8 cellular contexts compared by ENCODE assay signal in genomic region chr2:218034497-218035213, GRCh38. TPM values are rescaled to one million over a fixed set of nuclear protein-coding genes. Genes with fewer than 3 reads are reported as not detected.
DNase-seq lines count a peak whose midpoint lies in the region; ATAC-seq, FAIRE-seq and TF ChIP-seq lines count a peak whose summit lies in the region.
"Not testable (repeated sequence)": the region's sequence is repeated elsewhere in the genome, so short reads cannot be mapped to it uniquely, and the experiment has no call there.

No MANE protein-coding gene starts in this region.

- H3K36me3 Mint-ChIP-seq in central memory CD8-positive, alpha-beta T cell (ENCODE audit: insufficient read depth): not testable (repeated sequence)

- FAIRE-seq in keratinocyte (lab: Jason Lieb, UNC): peak; percentile 87

- ATAC-seq in GM19043 (IDR thresholded peaks at IDR 0.05; ENCODE audit: low read depth, unreplicated experiment) (peak; percentile 76), HG03175 (IDR thresholded peaks at IDR 0.05; ENCODE audit: unreplicated experiment) (peak; percentile 83)
- ATAC-seq in central memory CD8-positive, alpha-beta T cell (replicated peaks; ENCODE audit: extremely low read depth, poor library complexity, severe bottlenecking): peak; percentile 78

- H3K36me3 ChIP-seq in keratinocyte (ENCODE audit: control insufficient read depth in 2 of 2, extremely low read depth in 1 of 2, insufficient read depth in 2 of 2, low read length in 2 of 2): not testable (repeated sequence)

- peak overlapping the region; percentile 44 for H3K4me3 Mint-ChIP-seq in central memory CD8-positive, alpha-beta T cell

- DNase-seq in AG10803 (ENCODE audit: low read depth) (peak; percentile 44), NCI-H345 treated with DMSO at 0.1 percent for 48 hours (lab: John Stamatoyannopoulos, UW; ENCODE audit: unreplicated experiment) (peak; percentile 24)
- DNase-seq in activated CD4-positive, CD25-positive, alpha-beta regulatory T cell treated with anti-CD3 and anti-CD28 coated beads, Interleukin-2, amount 50 U/mL, for 72 hours: peak; percentile 59
- DNase-seq in central memory CD8-positive, alpha-beta T cell (ENCODE audit: low spot score in 2 of 2): peak; percentile 36 to 47
- not testable (repeated sequence) for DNase-seq in keratinocyte (ENCODE audit: low read depth, low spot score)
- peak; percentile 42 to 58 for DNase-seq in stimulated activated CD4-positive, alpha-beta T cell treated with anti-CD3 and anti-CD28 coated beads, Interleukin-15, amount 100 ng/mL, for 48 hours (ENCODE audit: low read depth in 2 of 2)

- H3K27ac Mint-ChIP-seq in central memory CD8-positive, alpha-beta T cell (ENCODE audit: low read depth): not testable (repeated sequence)

- H3K79me2 ChIP-seq in keratinocyte (ENCODE audit: control insufficient read depth, insufficient read depth, low read length): not testable (repeated sequence)

- H3K9me3 Mint-ChIP-seq in central memory CD8-positive, alpha-beta T cell: not testable (repeated sequence)

- not testable (repeated sequence) for H3K9ac ChIP-seq in keratinocyte (ENCODE audit: control insufficient read depth, extremely low read depth, insufficient read depth, low read length)

- H3K27ac ChIP-seq in keratinocyte (ENCODE audit: control insufficient read depth, insufficient read depth, low read length): not testable (repeated sequence)

- H3K9me3 ChIP-seq in keratinocyte (ENCODE audit: control insufficient read depth, low read depth, low read length): not testable (repeated sequence)

- H4K20me1 ChIP-seq in keratinocyte (ENCODE audit: control insufficient read depth, extremely low read depth, insufficient read depth, low read length): not testable (repeated sequence)

- peak overlapping the region; percentile 34 for H3K4me3 ChIP-seq in AG10803 (ENCODE audit: low read length)
- H3K4me3 ChIP-seq in keratinocyte (ENCODE audit: control insufficient read depth in 2 of 3, extremely low read depth in 1 of 3, insufficient read depth in 2 of 3, low read depth in 1 of 3, low read length in 3 of 3): not testable (repeated sequence)

- not testable (repeated sequence) for H2AFZ ChIP-seq in keratinocyte (ENCODE audit: control insufficient read depth, low read length)

- H3K27me3 ChIP-seq in keratinocyte (ENCODE audit: control insufficient read depth, extremely low read depth, insufficient read depth, low read length): peaks cover 37% of the 10 kb centered on the region

- H3K4me2 ChIP-seq in keratinocyte (ENCODE audit: control insufficient read depth, extremely low read depth, insufficient read depth, low read depth, low read length): not testable (repeated sequence)

- H3K9me1 ChIP-seq in keratinocyte (ENCODE audit: control insufficient read depth, extremely low read depth, insufficient read depth, low read length): not testable (repeated sequence)

- H3K4me1 Mint-ChIP-seq in central memory CD8-positive, alpha-beta T cell: not testable (repeated sequence)

- dilution Hi-C loops in keratinocyte (cut with MboI; ENCODE audit: extremely low pct_ligation_motif_present, low sequenced_read_pairs): not testable (repeated sequence)

- TF ChIP-seq CTCF in AG10803 (conservative IDR thresholded peaks at IDR 0.05; ENCODE audit: low read length) (peak; percentile 63), keratinocyte (optimal IDR thresholded peaks at IDR 0.05 in 1 of 3, IDR thresholded peaks at IDR 0.05 in 1 of 3, conservative IDR thresholded peaks at IDR 0.05 in 1 of 3; ENCODE audit: extremely low read depth in 1 of 3, insufficient read depth in 2 of 3, low read length in 3 of 3) (peak in 2 of 3 experiments; percentile 50 to 74)

- H3K27me3 Mint-ChIP-seq in central memory CD8-positive, alpha-beta T cell: peaks cover 14% of the 10 kb centered on the region

- H3K4me1 ChIP-seq in keratinocyte (ENCODE audit: control insufficient read depth, extremely low read depth, insufficient read depth, low read length): peaks cover 35% of the 10 kb centered on the region

RNA-seq across cellular contexts. Expression of gene TNS1, which starts 31.9 kb away (rescaled TPM):
- 1.7 to 2.9 TPM (median 2.5 TPM) in 3 replicates for polyA plus RNA-seq in keratinocyte
- 0.54 TPM for polyA plus RNA-seq in keratinocyte (2011; ENCODE audit: low read depth)
- polyA plus RNA-seq in keratinocyte (2011; cell fraction: cytosol; rRNA removed): 1.1 and 1.4 TPM in 2 replicates
- 13.6 and 14.6 TPM in 2 replicates for polyA plus RNA-seq in keratinocyte (2011; cell fraction: nucleus; rRNA removed)
- 1.4 and 5.7 TPM in 2 replicates for polyA plus RNA-seq in keratinocyte (2012; ENCODE audit: low replicate concordance)
- polyA minus RNA-seq in keratinocyte: 9.7 to 35.0 TPM (median 17.2 TPM) in 3 replicates
- polyA minus RNA-seq in keratinocyte (2011; cell fraction: cytosol; rRNA and poly(A)+ RNA removed): 3.8 TPM
- polyA minus RNA-seq in keratinocyte (2011; cell fraction: nucleus; rRNA and poly(A)+ RNA removed): 13.3 and 20.4 TPM in 2 replicates

RNA-seq across cellular contexts. Expression of gene RUFY4, which starts 34.4 kb away (rescaled TPM):
- polyA plus RNA-seq in keratinocyte: not detected in 3 replicates
- polyA plus RNA-seq in keratinocyte (2011; ENCODE audit: low read depth): not detected
- polyA plus RNA-seq in keratinocyte (2011; cell fraction: cytosol; rRNA removed): not detected in 2 replicates
- not detected in 2 replicates for polyA plus RNA-seq in keratinocyte (2011; cell fraction: nucleus; rRNA removed)
- polyA plus RNA-seq in keratinocyte (2012; ENCODE audit: low replicate concordance): not detected in 2 replicates
- not detected in 3 replicates for polyA minus RNA-seq in keratinocyte
- polyA minus RNA-seq in keratinocyte (2011; cell fraction: cytosol; rRNA and poly(A)+ RNA removed): not detected
- polyA minus RNA-seq in keratinocyte (2011; cell fraction: nucleus; rRNA and poly(A)+ RNA removed): not detected in 2 replicates
